19 cellular contexts compared by ENCODE assay signal in the genomic region with DNA sequence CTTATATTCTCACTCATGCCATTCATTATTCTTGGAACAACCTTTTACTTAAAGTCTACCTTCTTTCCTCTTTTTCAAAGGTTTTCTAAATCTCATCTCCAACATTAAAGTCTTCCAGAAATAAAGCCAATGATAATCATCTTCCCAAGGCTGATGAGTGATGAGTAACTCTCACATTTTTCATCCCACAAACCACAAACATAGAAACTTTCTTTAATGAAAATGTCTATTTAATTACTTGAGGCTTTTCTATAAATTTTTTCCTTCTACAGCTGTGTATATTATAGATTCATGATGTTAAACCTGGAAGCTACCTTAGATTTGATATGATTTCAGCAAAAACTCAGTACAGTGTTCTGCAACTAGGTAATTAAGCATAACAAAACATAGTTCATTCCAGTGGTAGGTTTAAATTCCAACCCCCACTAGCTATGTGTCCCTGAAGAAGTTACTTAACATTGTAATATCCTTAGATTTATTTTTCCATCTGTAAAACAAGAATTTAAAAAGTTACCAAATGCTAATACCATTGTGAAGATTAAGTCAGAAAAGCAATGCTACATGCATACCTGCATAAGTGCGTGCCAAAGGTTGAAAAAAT.
"Had no signal": no experiment of that assay in that cellular context is flagged by ENCODE, and none has a peak within 500 bp of the region (broad histone marks: within the 10 kb centered on the region; RNA-seq: fewer than 3 reads in every experiment).

No MANE protein-coding gene starts in this region.

- H3K4me3 ChIP-seq: breast epithelium, gastrocnemius medialis, tibial artery had no signal

- H3K9me3 ChIP-seq: breast epithelium, gastrocnemius medialis, tibial artery had no signal

- H3K4me1 ChIP-seq: breast epithelium, gastrocnemius medialis, tibial artery had no signal

- H3K36me3 ChIP-seq: breast epithelium, gastrocnemius medialis, tibial artery had no signal

- H3K27me3 ChIP-seq: breast epithelium, gastrocnemius medialis, tibial artery had no signal

- DNase-seq: activated CD4-positive, CD25-positive, alpha-beta regulatory T cell treated with anti-CD3 and anti-CD28 coated beads, Interleukin-2, amount 50 U/mL, for 72 hours; activated CD8-positive, alpha-beta memory T cell treated with anti-CD3 and anti-CD28 coated beads for 24 hours; activated CD8-positive, alpha-beta memory T cell treated with anti-CD3 and anti-CD28 coated beads, Interleukin-2, amount 50 U/mL, for 48 hours; activated effector memory CD4-positive, alpha-beta T cell treated with anti-CD3 and anti-CD28 coated beads, Interleukin-2, amount 50 U/mL, for 16 hours; activated T-cell treated with anti-CD3 and anti-CD28 coated beads, Interleukin-2, amount 50 U/mL, for 48 hours; anterior cingulate cortex; cortex of kidney; effector CD4-positive, alpha-beta T cell; gastrocnemius medialis; head of caudate nucleus; left ventricle myocardium superior; occipital lobe; stimulated activated naive CD8-positive, alpha-beta T cell treated with anti-CD3 and anti-CD28 coated beads, Interleukin-15, Interleukin-2, amounts not matched to agents 100 U/mL and 50 U/mL, for 24 hours; substantia nigra; T-helper 2 cell; tibial artery had no signal

- H3K27ac ChIP-seq: breast epithelium, gastrocnemius medialis, tibial artery, VCaP had no signal

- ATAC-seq: activated naive CD4-positive, alpha-beta T cell treated with anti-CD3 and anti-CD28 coated beads, Interleukin-2, amount 50 U/mL, for 72 hours; gastrocnemius medialis; left ventricle myocardium superior; stimulated activated naive CD8-positive, alpha-beta T cell treated with anti-CD3 and anti-CD28 coated beads, Interleukin-15, Interleukin-2, amounts not matched to agents 100 U/mL and 50 U/mL, for 24 hours had no signal
